In genomic region chr2:181763423-181763822, GRCh38 we compare ENCODE assay signal across 24 cellular contexts.
A peak's percentile ranks its signal among the peaks of the same experiment; 100 is the strongest.
DNase-seq lines count a peak whose midpoint lies in the region; ATAC-seq, FAIRE-seq and TF ChIP-seq lines count a peak whose summit lies in the region.
"Had no signal": no experiment of that assay in that cellular context is flagged by ENCODE, and none has a peak within 500 bp of the region (broad histone marks: within the 10 kb centered on the region; RNA-seq: fewer than 3 reads in every experiment).

No MANE protein-coding gene starts in this region.

- H3K4me3 ChIP-seq in Loucy (ENCODE audit: low read length, poor library complexity, severe bottlenecking): no peak overlapping the region
- H3K4me3 ChIP-seq in K562: no peak overlapping the region
- no peak overlapping the region for H3K4me3 ChIP-seq in small intestine (ENCODE audit: low read depth in 1 of 2, low read length in 2 of 2)
- H3K4me3 ChIP-seq in left ventricle myocardium inferior: no peak overlapping the region
- H3K4me3 ChIP-seq: A549; BLaER1 treated with 17β-estradiol and CSF1 and Interleukin-3, amounts not matched to agents 10 nM and 100 nM; GM12878; GM23338 had no signal

- in situ Hi-C loops in K562 (cut with MboI): no loop called here

- 0% methylated on average over 4 of the region's 4 CpGs for WGBS in K562 (ENCODE audit: insufficient coverage, low coverage, missing lambda C conversion rate)
- 20 to 55% (median 40%) methylated on average over 4 of the region's 4 CpGs for WGBS in small intestine, 3 donors

- H2AFZ ChIP-seq in Loucy (ENCODE audit: low read length) (0 out of 2 replicates have a peak overlapping the region, but pooled peaks have one; percentile 37), K562 (ENCODE audit: low read depth, low read length) (peak overlapping the region; percentile 63)
- H2AFZ ChIP-seq: GM23338 had no signal

- intact Hi-C loops in K562 (cut with micrococcal nuclease): loop anchor here (5.0 kb wide), 1 partner anchor 139 kb away; no protein-coding TSS in a partner anchor
- intact Hi-C loops in left colon (cut with DNase I, micrococcal nuclease): no loop called here
- intact Hi-C loops in left ventricle myocardium inferior (cut with micrococcal nuclease): no loop called here

- H3K9me1 ChIP-seq in K562 (ENCODE audit: control insufficient read depth, insufficient read depth, low read length): no peaks in the 10 kb centered on the region

- no peaks in the 10 kb centered on the region for H3K36me3 ChIP-seq in Loucy (ENCODE audit: insufficient read depth, low read length)
- H3K36me3 ChIP-seq in K562 (ENCODE audit: control insufficient read depth, insufficient read depth, low read length): no peaks in the 10 kb centered on the region
- H3K36me3 ChIP-seq in small intestine (ENCODE audit: control insufficient read depth in 2 of 2, insufficient read depth in 2 of 2, low read length in 2 of 2): no peaks in the 10 kb centered on the region
- no peaks in the 10 kb centered on the region for H3K36me3 ChIP-seq in left ventricle myocardium inferior
- H3K36me3 ChIP-seq: BE2C; BLaER1 treated with 17β-estradiol and CSF1 and Interleukin-3, amounts not matched to agents 10 nM and 100 nM had no signal

- no peak for DNase-seq in K562 (ENCODE audit: extremely low read depth in 1 of 4, low spot score in 3 of 4)
- no peak for DNase-seq in left colon
- peak; percentile 34 for DNase-seq in small intestine
- DNase-seq in left ventricle myocardium inferior: no peak
- DNase-seq in caudate nucleus (lab: John Stamatoyannopoulos, UW): no peak
- DNase-seq: 8988T; ACHN; AML-193; BE2C; CD4-positive, alpha-beta T cell; CD8-positive, alpha-beta memory T cell; DMS79; EL; GDM1; H9 had no signal

- no peak for TF ChIP-seq EP300 in K562 (IDR thresholded peaks at IDR 0.05; ENCODE audit: low read length)

- no peaks in the 10 kb centered on the region for H3K9me3 ChIP-seq in Loucy (ENCODE audit: insufficient read depth, low read depth, low read length)
- H3K9me3 ChIP-seq in K562 (replicated peaks; ENCODE audit: control insufficient read depth, insufficient read depth, low read depth, low read length): no peaks in the 10 kb centered on the region
- H3K9me3 ChIP-seq in small intestine (ENCODE audit: control insufficient read depth, low read depth): no peaks in the 10 kb centered on the region
- H3K9me3 ChIP-seq in left ventricle myocardium inferior (replicated peaks): peaks cover 3% of the 10 kb centered on the region
- H3K9me3 ChIP-seq: A549; BE2C; BLaER1 treated with 17β-estradiol and CSF1 and Interleukin-3, amounts not matched to agents 10 nM and 100 nM had no signal

- no peaks in the 10 kb centered on the region for H3K9me2 ChIP-seq in Loucy (replicated peaks; ENCODE audit: low read depth, low read length)

- BruUV-seq in K562 (replicated peaks; lab: Mats Ljungman, UMichigan): no TSS peak

- TF ChIP-seq RAD21 in K562 (CRISPR knock-in tag; conservative IDR thresholded peaks at IDR 0.05 in 1 of 2, IDR thresholded peaks at IDR 0.05 in 1 of 2): no peak

- TF ChIP-seq CTCF in Loucy (conservative IDR thresholded peaks at IDR 0.05; ENCODE audit: low read length): no peak
- TF ChIP-seq CTCF in K562 (IDR thresholded peaks at IDR 0.05 in 2 of 3, conservative IDR thresholded peaks at IDR 0.05 in 1 of 3; ENCODE audit: insufficient read depth in 2 of 3, low read depth in 1 of 3, low read length in 3 of 3): no peak
- TF ChIP-seq CTCF in left ventricle myocardium inferior (IDR thresholded peaks at IDR 0.05; ENCODE audit: borderline replicate concordance): no peak

- peaks cover 7% of the 10 kb centered on the region for H3F3A ChIP-seq in Loucy (ENCODE audit: low read depth)

- TF ChIP-seq POLR2A in K562 (conservative IDR thresholded peaks at IDR 0.05): no peak

- CTCF ChIA-PET in K562 (lab: Yijun Ruan, JAX; ENCODE audit: low intra/inter-chr PET ratio): no interaction called here

- H3K27me3 ChIP-seq in Loucy (ENCODE audit: insufficient read depth, low read length, poor library complexity, severe bottlenecking) (no peaks in the 10 kb centered on the region), K562 (ENCODE audit: control insufficient read depth in 2 of 2, insufficient read depth in 2 of 2, low read length in 2 of 2) (no peaks in the 10 kb centered on the region), small intestine (ENCODE audit: control insufficient read depth in 2 of 2, insufficient read depth in 2 of 2, low read length in 2 of 2) (no peaks in the 10 kb centered on the region), left ventricle myocardium inferior (ENCODE audit: low read depth) (no peaks in the 10 kb centered on the region)
- H3K27me3 ChIP-seq: BE2C; BLaER1 treated with 17β-estradiol and CSF1 and Interleukin-3, amounts not matched to agents 10 nM and 100 nM had no signal

- H3K27ac ChIP-seq in K562 (ENCODE audit: extremely low read depth, low read depth, low read length): no peak overlapping the region
- no peak overlapping the region for H3K27ac ChIP-seq in small intestine (ENCODE audit: low read depth in 1 of 2, low read length in 1 of 2)
- H3K27ac ChIP-seq in left ventricle myocardium inferior (replicated peaks): no peak overlapping the region
- H3K27ac ChIP-seq in caudate nucleus (ENCODE audit: low read depth, low read length): no peak overlapping the region
- H3K27ac ChIP-seq: A549; BLaER1 treated with 17β-estradiol and CSF1 and Interleukin-3, amounts not matched to agents 10 nM and 100 nM had no signal

- H3K9ac ChIP-seq in Loucy (ENCODE audit: low read depth, low read length, poor library complexity, severe bottlenecking) (no peak overlapping the region), K562 (ENCODE audit: insufficient read depth in 1 of 2, low read depth in 2 of 2, low read length in 2 of 2) (no peak overlapping the region)
- H3K9ac ChIP-seq: BLaER1 treated with 17β-estradiol and CSF1 and Interleukin-3, amounts not matched to agents 10 nM and 100 nM had no signal

- ATAC-seq in K562 (no peak), left colon (peak; percentile 63), GM21529 (IDR thresholded peaks at IDR 0.05; ENCODE audit: unreplicated experiment) (no peak)
- ATAC-seq: A549, GM12878, GM23338, HCT116 had no signal

- H4K20me1 ChIP-seq in Loucy (ENCODE audit: insufficient read depth, low read length, poor library complexity, severe bottlenecking) (no peaks in the 10 kb centered on the region), K562 (replicated peaks; ENCODE audit: control insufficient read depth, insufficient read depth, low read length) (no peaks in the 10 kb centered on the region)
- H4K20me1 ChIP-seq: BLaER1 treated with 17β-estradiol and CSF1 and Interleukin-3, amounts not matched to agents 10 nM and 100 nM had no signal

- H3K4me1 ChIP-seq in Loucy (ENCODE audit: insufficient read depth, low read length, poor library complexity, severe bottlenecking) (peaks cover 35% of the 10 kb centered on the region), K562 (replicated peaks in 1 of 2; ENCODE audit: control insufficient read depth in 2 of 2, insufficient read depth in 2 of 2, low read length in 2 of 2) (peaks cover 0 to 12% of the 10 kb centered on the region in 2 experiments; a peak in 4 of 5 replicates), small intestine (ENCODE audit: control insufficient read depth in 2 of 2, insufficient read depth in 1 of 2, low read depth in 1 of 2, low read length in 1 of 2) (no peaks in the 10 kb centered on the region), left ventricle myocardium inferior (no peaks in the 10 kb centered on the region)
- H3K4me1 ChIP-seq: A549; BE2C; BLaER1 treated with 17β-estradiol and CSF1 and Interleukin-3, amounts not matched to agents 10 nM and 100 nM had no signal

- peak overlapping the region; percentile 1 for H3K4me2 ChIP-seq in Loucy (ENCODE audit: low read depth, low read length, poor library complexity, severe bottlenecking)
- peak overlapping the region; percentile 1; the same call in 1 of the 2 replicates for H3K4me2 ChIP-seq in K562 (ENCODE audit: insufficient read depth, low read length)
- H3K4me2 ChIP-seq: A549; BLaER1 treated with 17β-estradiol and CSF1 and Interleukin-3, amounts not matched to agents 10 nM and 100 nM; GM23338 had no signal

- H3K79me2 ChIP-seq in Loucy (ENCODE audit: insufficient read depth, low read length): no peaks in the 10 kb centered on the region
- H3K79me2 ChIP-seq in K562 (ENCODE audit: control insufficient read depth, insufficient read depth, low read length): no peaks in the 10 kb centered on the region

- POLR2A ChIA-PET in K562 (lab: Yijun Ruan, JAX): no interaction called here

- FAIRE-seq in K562 (lab: Jason Lieb, UNC) (no peak), small intestine (lab: Jason Lieb, UNC) (no peak)
- FAIRE-seq: A549, D721Med, GM12878, GM19239 had no signal

TF ChIP-seq in K562, 482 proteins besides CTCF, POLR2A, EP300 and RAD21 (continues in another document):
- TF ChIP-seq ZNF263 (CRISPR knock-in tag; IDR thresholded peaks at IDR 0.05; ENCODE audit: borderline replicate concordance) (no peak), AFF1 (IDR thresholded peaks at IDR 0.05; ENCODE audit: low read depth in 1 of 2, partially characterized antibody in 2 of 2) (no peak)
